ENCODE assay signal across 8 cellular contexts in the genomic region with DNA sequence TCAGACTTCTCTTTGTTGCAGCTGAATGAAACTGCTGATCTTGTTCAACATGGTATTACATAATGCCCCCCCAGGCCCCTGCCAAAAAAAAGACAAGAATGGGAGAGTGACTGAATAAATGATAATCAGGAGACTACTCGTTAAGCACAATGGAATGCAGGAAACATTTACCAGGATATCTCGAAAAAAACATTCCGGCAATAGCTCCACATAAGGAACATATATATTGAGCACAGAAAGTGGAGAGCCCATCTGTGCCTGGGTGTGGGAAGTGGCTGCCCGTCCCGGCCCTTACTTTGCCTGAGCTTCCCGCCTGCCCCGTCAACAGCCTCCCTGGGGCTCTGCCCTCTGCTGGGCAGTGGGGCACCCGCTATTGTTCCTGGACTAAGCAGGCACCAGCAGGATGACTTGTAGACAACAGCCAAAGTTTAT. TPM values are rescaled to one million over a fixed set of nuclear protein-coding genes. Genes with fewer than 3 reads are reported as not detected.
DNase-seq lines count a peak whose midpoint lies in the region; ATAC-seq and TF ChIP-seq lines count a peak whose summit lies in the region.

No MANE protein-coding gene starts in this region.

- no peaks in the 10 kb centered on the region for H3K9me3 Mint-ChIP-seq in Calu3 (ENCODE audit: low read depth, unreplicated experiment)

- H3K9ac ChIP-seq in Loucy (ENCODE audit: low read depth, low read length, poor library complexity, severe bottlenecking): no peak overlapping the region
- H3K9ac ChIP-seq in colonic mucosa (ENCODE audit: low read depth in 2 of 2, low read length in 2 of 2): no peak overlapping the region

- CTCF ChIA-PET in Calu3 (lab: Charles Lee): interaction anchor here (0.6 to 1.6 kb wide), 9 partner anchors 12 to 262 kb away, joined by 3 to 9 read pairs (median 5); partner anchors contain the start of genes GUK1 and TRIM11

- no peaks in the 10 kb centered on the region for H3K9me3 ChIP-seq in Loucy (ENCODE audit: insufficient read depth, low read depth, low read length)
- H3K9me3 ChIP-seq in colonic mucosa: no peaks in the 10 kb centered on the region
- no peaks in the 10 kb centered on the region for H3K9me3 ChIP-seq in mucosa of descending colon

- peak overlapping the region; percentile 48 for H3K27ac Mint-ChIP-seq in Calu3 (ENCODE audit: unreplicated experiment)

- no peaks in the 10 kb centered on the region for H3K27me3 Mint-ChIP-seq in Calu3 (ENCODE audit: unreplicated experiment)

- H3K4me3 Mint-ChIP-seq in Calu3 (ENCODE audit: low read depth, unreplicated experiment): no peak overlapping the region

- H2AFZ ChIP-seq in Loucy (ENCODE audit: low read length): no peak overlapping the region

- no peak overlapping the region for H3K27ac ChIP-seq in colonic mucosa

- H3K27me3 ChIP-seq in Loucy (ENCODE audit: insufficient read depth, low read length, poor library complexity, severe bottlenecking) (no peaks in the 10 kb centered on the region), colonic mucosa (no peaks in the 10 kb centered on the region)

- H3K36me3 Mint-ChIP-seq in Calu3 (ENCODE audit: insufficient read depth, unreplicated experiment): peaks cover 53% of the 10 kb centered on the region

- TF ChIP-seq CTCF in Calu3 (IDR thresholded peaks at IDR 0.05; ENCODE audit: unreplicated experiment) (peak; percentile 61), Loucy (conservative IDR thresholded peaks at IDR 0.05; ENCODE audit: low read length) (peak; percentile 51), colonic mucosa (IDR thresholded peaks at IDR 0.05) (peak; percentile 35), mucosa of descending colon (IDR thresholded peaks at IDR 0.05) (no peak)

- H3K4me1 ChIP-seq in Loucy (ENCODE audit: insufficient read depth, low read length, poor library complexity, severe bottlenecking) (no peaks in the 10 kb centered on the region), colonic mucosa (no peaks in the 10 kb centered on the region), mucosa of descending colon (ENCODE audit: low read depth) (no peaks in the 10 kb centered on the region)

- H3K4me1 Mint-ChIP-seq in Calu3 (ENCODE audit: low read depth, unreplicated experiment): peaks cover 10% of the 10 kb centered on the region

- BruUV-seq in Calu3 (replicated peaks; lab: Mats Ljungman, UMichigan): no TSS peak

- peak; percentile 78 for DNase-seq in Calu3
- no peak for DNase-seq in colonic mucosa
- peak; percentile 51 to 61 (median 51) for DNase-seq in mucosa of descending colon
- no peak for DNase-seq in NCI-H2107 treated with DMSO at 0.1 percent for 48 hours (lab: John Stamatoyannopoulos, UW; ENCODE audit: unreplicated experiment)
- DNase-seq in OCI-M2 (lab: John Stamatoyannopoulos, UW; ENCODE audit: unreplicated experiment): no peak
- DNase-seq in DMS79 treated with DMSO at 0.1 percent for 48 hours (lab: John Stamatoyannopoulos, UW): no peak

- ATAC-seq in mucosa of descending colon: peak; percentile 73
- ATAC-seq in GM19351 (IDR thresholded peaks at IDR 0.05; ENCODE audit: unreplicated experiment): no peak

- H3F3A ChIP-seq in Loucy (ENCODE audit: low read depth): no peaks in the 10 kb centered on the region

- peaks cover 22% of the 10 kb centered on the region for H4K20me1 ChIP-seq in Loucy (ENCODE audit: insufficient read depth, low read length, poor library complexity, severe bottlenecking)

- no peaks in the 10 kb centered on the region for H3K9me2 ChIP-seq in Loucy (replicated peaks; ENCODE audit: low read depth, low read length)

- H3K36me3 ChIP-seq in Loucy (ENCODE audit: insufficient read depth, low read length) (peaks cover 53% of the 10 kb centered on the region; the same call in 1 of the 2 replicates), colonic mucosa (no peaks in the 10 kb centered on the region), mucosa of descending colon (ENCODE audit: low read depth) (no peaks in the 10 kb centered on the region)

- H3K79me2 ChIP-seq in Loucy (ENCODE audit: insufficient read depth, low read length): no peaks in the 10 kb centered on the region

- H3K4me3 ChIP-seq in Loucy (ENCODE audit: low read length, poor library complexity, severe bottlenecking) (no peak overlapping the region), colonic mucosa (no peak overlapping the region), mucosa of descending colon (no peak overlapping the region)

- H3K4me2 ChIP-seq in Loucy (ENCODE audit: low read depth, low read length, poor library complexity, severe bottlenecking): no peak overlapping the region

- intact Hi-C loops in Calu3 (cut with micrococcal nuclease; ENCODE audit: unreplicated experiment): loop anchor here (2.0 to 10.0 kb wide), 2 partner anchors 52 to 258 kb away; no protein-coding TSS in a partner anchor
- intact Hi-C loops in colonic mucosa (cut with DNase I): no loop called here
- intact Hi-C loops in mucosa of descending colon (cut with DNase I, micrococcal nuclease): no loop called here

RNA-seq across cellular contexts. Expression of gene TRIM11, which starts 13.4 kb away (rescaled TPM):
- 62.9 and 68.2 TPM in 2 replicates for total RNA-seq in Calu3 (2022)
- total RNA-seq in colonic mucosa: 10 to 100 TPM; 38.1 to 48.9 TPM
- total RNA-seq in mucosa of descending colon: 10 to 100 TPM; 32.1 to 40.4 (median 35.0) TPM

RNA-seq across cellular contexts. Expression of gene TRIM17, which starts 23.4 kb away (rescaled TPM):
- total RNA-seq in Calu3 (2022) (2.3 and 3.8 TPM in 2 replicates), colonic mucosa (under 1 TPM in 1 of 2 donors, not detected in 1; 0.21 TPM), mucosa of descending colon (under 1 TPM in 2 of 3 donors, not detected in 1; 0.39 to 0.76 TPM)

Comparison
In these comparisons a context has a peak if more than half of its experiments do, and no peak if none do; other contexts are left out.
1. DNase-seq: peak in Calu3 (single experiment) and mucosa of descending colon (3 of 3); none in colonic mucosa (single experiment), NCI-H2107 treated with DMSO at 0.1 percent for 48 hours (single experiment), OCI-M2 (single experiment) and DMS79 treated with DMSO at 0.1 percent for 48 hours (single experiment).